ENCODE assay signal across 21 cellular contexts in the genomic region with DNA sequence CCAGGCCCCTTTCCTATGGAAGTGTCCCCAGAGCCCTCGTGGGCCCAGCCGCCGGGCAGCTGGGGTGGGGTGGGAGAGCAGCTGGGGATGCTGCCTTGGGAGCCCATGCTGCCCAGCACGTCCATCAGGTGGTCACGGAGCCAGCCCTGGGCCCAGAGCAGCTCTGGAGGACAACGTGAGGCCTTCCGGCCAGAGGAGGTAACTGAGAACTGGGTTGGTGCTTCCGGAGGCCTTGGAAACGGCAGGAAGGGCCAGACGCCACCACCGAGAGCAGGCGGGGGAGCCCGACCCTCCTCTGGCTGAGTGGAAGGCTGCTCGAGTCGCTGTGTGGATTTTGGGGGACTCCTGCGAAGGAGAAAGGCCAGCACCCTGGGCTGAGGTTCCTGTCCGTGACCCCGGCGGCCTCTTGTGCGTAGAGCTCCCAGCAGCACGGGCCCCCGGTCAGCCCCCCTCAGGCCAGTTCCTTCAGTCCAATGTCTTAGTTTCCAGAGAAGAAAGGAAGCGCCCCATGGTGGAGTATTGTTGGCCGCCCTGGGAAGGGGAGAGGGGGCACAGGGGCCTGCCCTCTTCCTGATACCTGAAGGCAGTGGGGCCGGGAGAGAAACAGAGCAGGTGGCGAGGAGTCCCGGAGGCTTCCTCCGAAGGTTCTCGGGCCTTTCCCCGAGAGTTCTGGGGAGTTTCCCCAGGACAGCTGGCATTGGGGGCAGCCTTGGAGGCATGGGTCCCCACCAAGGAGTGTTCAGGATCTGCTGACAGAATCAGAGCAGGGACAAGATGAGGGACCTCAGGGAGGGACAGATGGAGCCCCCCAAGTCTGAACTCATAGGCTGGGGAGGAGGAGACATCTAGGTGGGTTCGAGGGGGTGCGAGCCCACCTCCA.
A peak's percentile ranks its signal among the peaks of the same experiment; 100 is the strongest.
DNase-seq lines count a peak whose midpoint lies in the region; ATAC-seq and TF ChIP-seq lines count a peak whose summit lies in the region.
"Had no signal": no experiment of that assay in that cellular context is flagged by ENCODE, and none has a peak within 500 bp of the region (broad histone marks: within the 10 kb centered on the region; RNA-seq: fewer than 3 reads in every experiment).

No MANE protein-coding gene starts in this region.

- H3K27ac ChIP-seq in GM23338 (ENCODE audit: low read depth) = no peak overlapping the region
- H3K27ac ChIP-seq in left lung = peak overlapping the region in 1 of 2 donors; percentile 53
- H3K27ac ChIP-seq in temporal lobe (ENCODE audit: low read depth, low read length) = peak overlapping the region; percentile 27
- H3K27ac ChIP-seq: foreskin keratinocyte, right lobe of liver, vagina had no signal

- H3K27ac Mint-ChIP-seq in GM23338 = peak overlapping the region; percentile 52; the same call in 1 of the 2 replicates
- peak overlapping the region; percentile 12 for H3K27ac Mint-ChIP-seq in activated T-helper 17 cell treated with anti-CD3 and anti-CD28 coated beads, Interleukin-2, amount 50 U/mL, for 72 hours
- H3K27ac Mint-ChIP-seq: HFFc6 had no signal

- no peaks in the 10 kb centered on the region for H3K79me2 ChIP-seq in GM23338 (replicated peaks; ENCODE audit: insufficient read depth)

- no peak overlapping the region for H2AFZ ChIP-seq in GM23338

- TF ChIP-seq CTCF in GM23338 (conservative IDR thresholded peaks at IDR 0.05; ENCODE audit: low read depth in 2 of 2) = no peak
- TF ChIP-seq CTCF in left lung (IDR thresholded peaks at IDR 0.05) = no peak

- H3K36me3 ChIP-seq in GM23338 (ENCODE audit: insufficient read depth) (no peaks in the 10 kb centered on the region), left lung (peaks cover 0 to 56% of the 10 kb centered on the region in 2 donors)

- H3K27me3 ChIP-seq in GM23338 (ENCODE audit: insufficient read depth) = no peaks in the 10 kb centered on the region
- no peaks in the 10 kb centered on the region for H3K27me3 ChIP-seq in left lung
- H3K27me3 ChIP-seq: foreskin keratinocyte, right lobe of liver, vagina had no signal

- no peak overlapping the region for H3K4me2 ChIP-seq in GM23338

- no peaks in the 10 kb centered on the region for H3K9me3 Mint-ChIP-seq in GM23338
- H3K9me3 Mint-ChIP-seq in activated T-helper 17 cell treated with anti-CD3 and anti-CD28 coated beads, Interleukin-2, amount 50 U/mL, for 72 hours = no peaks in the 10 kb centered on the region
- H3K9me3 Mint-ChIP-seq: HFFc6 had no signal

- H3K4me3 Mint-ChIP-seq in GM23338 = no peak overlapping the region
- no peak overlapping the region for H3K4me3 Mint-ChIP-seq in activated T-helper 17 cell treated with anti-CD3 and anti-CD28 coated beads, Interleukin-2, amount 50 U/mL, for 72 hours
- H3K4me3 Mint-ChIP-seq: HFFc6 had no signal

- no peaks in the 10 kb centered on the region for H4K20me1 ChIP-seq in GM23338 (replicated peaks; ENCODE audit: insufficient read depth)

- peaks cover 7% of the 10 kb centered on the region for H3K27me3 Mint-ChIP-seq in GM23338 (ENCODE audit: insufficient read depth, low read depth, poor library complexity)
- no peaks in the 10 kb centered on the region for H3K27me3 Mint-ChIP-seq in activated T-helper 17 cell treated with anti-CD3 and anti-CD28 coated beads, Interleukin-2, amount 50 U/mL, for 72 hours

- no peak for ATAC-seq in GM23338
- ATAC-seq in activated T-helper 17 cell treated with anti-CD3 and anti-CD28 coated beads, Interleukin-2, amount 50 U/mL, for 72 hours (replicated peaks) = no peak
- no peak for ATAC-seq in left lung
- ATAC-seq: foreskin keratinocyte, left colon, mucosa of descending colon had no signal

- peaks cover 2% of the 10 kb centered on the region; the same call in 1 of the 3 replicates for H3K4me1 Mint-ChIP-seq in GM23338
- H3K4me1 Mint-ChIP-seq in activated T-helper 17 cell treated with anti-CD3 and anti-CD28 coated beads, Interleukin-2, amount 50 U/mL, for 72 hours = no peaks in the 10 kb centered on the region

- H3F3A ChIP-seq in GM23338 (replicated peaks; ENCODE audit: low read depth) = no peaks in the 10 kb centered on the region

- intact Hi-C loops in left lung (cut with DNase I) = no loop called here

- H3K4me1 ChIP-seq in GM23338 (ENCODE audit: insufficient read depth) (no peaks in the 10 kb centered on the region), left lung (no peaks in the 10 kb centered on the region)
- H3K4me1 ChIP-seq: foreskin keratinocyte, right lobe of liver, vagina had no signal

- DNase-seq in GM23338 (ENCODE audit: low spot score) (no peak), left lung (peak; percentile 22 to 74), NCI-H1930 (lab: John Stamatoyannopoulos, UW) (no peak), T-helper 1 cell (no peak), midbrain (lab: John Stamatoyannopoulos, UW) (no peak)
- DNase-seq: activated CD4-positive, alpha-beta T cell treated with anti-CD3 and anti-CD28 coated beads for 48 hours; activated gamma-delta T cell treated with Interleukin-2 at 50 U/mL for 16 hours; AML-193; amygdala; DMS 273 treated with DMSO at 0.1 percent for 48 hours; foreskin keratinocyte; GDM1; HFFc6; left colon; NCI-H1417 treated with DMSO at 0.1 percent for 48 hours; nucleus accumbens had no signal

- H3K36me3 Mint-ChIP-seq in GM23338 (ENCODE audit: low read depth) = peaks cover 7% of the 10 kb centered on the region; the same call in 2 of the 3 replicates
- H3K36me3 Mint-ChIP-seq in activated T-helper 17 cell treated with anti-CD3 and anti-CD28 coated beads, Interleukin-2, amount 50 U/mL, for 72 hours (ENCODE audit: low read depth) = peaks cover 6% of the 10 kb centered on the region

- H3K4me3 ChIP-seq in GM23338 (no peak overlapping the region), left lung (no peak overlapping the region)
- H3K4me3 ChIP-seq: mucosa of descending colon, right lobe of liver, vagina had no signal

- H3K9me2 ChIP-seq in GM23338 (ENCODE audit: insufficient read depth) = 0 out of 2 replicates have a peak, but pooled peaks cover 3% of the 10 kb centered on the region

- H3K9me3 ChIP-seq in left lung = no peaks in the 10 kb centered on the region
- H3K9me3 ChIP-seq: mucosa of descending colon, right lobe of liver, vagina had no signal

TF ChIP-seq in GM23338, 12 proteins besides CTCF, POLR2A, EP300 and RAD21 (continues in another document):
- TF ChIP-seq JUNB (IDR thresholded peaks at IDR 0.05; ENCODE audit: unreplicated experiment) = no peak
- TF ChIP-seq, protein P1, sequence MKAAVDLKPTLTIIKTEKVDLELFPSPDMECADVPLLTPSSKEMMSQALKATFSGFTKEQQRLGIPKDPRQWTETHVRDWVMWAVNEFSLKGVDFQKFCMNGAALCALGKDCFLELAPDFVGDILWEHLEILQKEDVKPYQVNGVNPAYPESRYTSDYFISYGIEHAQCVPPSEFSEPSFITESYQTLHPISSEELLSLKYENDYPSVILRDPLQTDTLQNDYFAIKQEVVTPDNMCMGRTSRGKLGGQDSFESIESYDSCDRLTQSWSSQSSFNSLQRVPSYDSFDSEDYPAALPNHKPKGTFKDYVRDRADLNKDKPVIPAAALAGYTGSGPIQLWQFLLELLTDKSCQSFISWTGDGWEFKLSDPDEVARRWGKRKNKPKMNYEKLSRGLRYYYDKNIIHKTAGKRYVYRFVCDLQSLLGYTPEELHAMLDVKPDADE (IDR thresholded peaks at IDR 0.05) = no peak
- no peak for TF ChIP-seq NANOG (IDR thresholded peaks at IDR 0.05; ENCODE audit: borderline replicate concordance)
- no peak for TF ChIP-seq EZH2phosphoT487 (IDR thresholded peaks at IDR 0.05; ENCODE audit: unreplicated experiment)
- no peak for TF ChIP-seq EZH2 (IDR thresholded peaks at IDR 0.05; ENCODE audit: low read depth, unreplicated experiment)
- TF ChIP-seq STAT1 (IDR thresholded peaks at IDR 0.05; ENCODE audit: unreplicated experiment) = no peak
- TF ChIP-seq POLR2AphosphoS5 (IDR thresholded peaks at IDR 0.05; ENCODE audit: low read depth) = no peak
- no peak for TF ChIP-seq CREB1 (CRISPR knock-in tag; IDR thresholded peaks at IDR 0.05; ENCODE audit: low read depth)
- TF ChIP-seq, protein P2, sequence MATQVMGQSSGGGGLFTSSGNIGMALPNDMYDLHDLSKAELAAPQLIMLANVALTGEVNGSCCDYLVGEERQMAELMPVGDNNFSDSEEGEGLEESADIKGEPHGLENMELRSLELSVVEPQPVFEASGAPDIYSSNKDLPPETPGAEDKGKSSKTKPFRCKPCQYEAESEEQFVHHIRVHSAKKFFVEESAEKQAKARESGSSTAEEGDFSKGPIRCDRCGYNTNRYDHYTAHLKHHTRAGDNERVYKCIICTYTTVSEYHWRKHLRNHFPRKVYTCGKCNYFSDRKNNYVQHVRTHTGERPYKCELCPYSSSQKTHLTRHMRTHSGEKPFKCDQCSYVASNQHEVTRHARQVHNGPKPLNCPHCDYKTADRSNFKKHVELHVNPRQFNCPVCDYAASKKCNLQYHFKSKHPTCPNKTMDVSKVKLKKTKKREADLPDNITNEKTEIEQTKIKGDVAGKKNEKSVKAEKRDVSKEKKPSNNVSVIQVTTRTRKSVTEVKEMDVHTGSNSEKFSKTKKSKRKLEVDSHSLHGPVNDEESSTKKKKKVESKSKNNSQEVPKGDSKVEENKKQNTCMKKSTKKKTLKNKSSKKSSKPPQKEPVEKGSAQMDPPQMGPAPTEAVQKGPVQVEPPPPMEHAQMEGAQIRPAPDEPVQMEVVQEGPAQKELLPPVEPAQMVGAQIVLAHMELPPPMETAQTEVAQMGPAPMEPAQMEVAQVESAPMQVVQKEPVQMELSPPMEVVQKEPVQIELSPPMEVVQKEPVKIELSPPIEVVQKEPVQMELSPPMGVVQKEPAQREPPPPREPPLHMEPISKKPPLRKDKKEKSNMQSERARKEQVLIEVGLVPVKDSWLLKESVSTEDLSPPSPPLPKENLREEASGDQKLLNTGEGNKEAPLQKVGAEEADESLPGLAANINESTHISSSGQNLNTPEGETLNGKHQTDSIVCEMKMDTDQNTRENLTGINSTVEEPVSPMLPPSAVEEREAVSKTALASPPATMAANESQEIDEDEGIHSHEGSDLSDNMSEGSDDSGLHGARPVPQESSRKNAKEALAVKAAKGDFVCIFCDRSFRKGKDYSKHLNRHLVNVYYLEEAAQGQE (IDR thresholded peaks at IDR 0.05; ENCODE audit: unreplicated experiment) = no peak

Comparison
In these comparisons a context has a peak if more than half of its experiments do, and no peak if none do; other contexts are left out.
1. DNase-seq: peak in left lung (2 of 2); none in GM23338 (single experiment), NCI-H1930 (0 of 2), T-helper 1 cell (0 of 5) and midbrain (single experiment).